In genomic region chr7:157955383-157955999, GRCh38 we compare ENCODE assay signal across 20 cellular contexts.
"Had no signal": no experiment of that assay in that cellular context is flagged by ENCODE, and none has a peak within 500 bp of the region (broad histone marks: within the 10 kb centered on the region; RNA-seq: fewer than 3 reads in every experiment).

No MANE protein-coding gene starts in this region.

- H3K36me3 ChIP-seq: heart right ventricle, left lung, ovary, prostate gland, spleen, thoracic aorta, vagina had no signal

- H3K27me3 ChIP-seq: ovary, vagina had no signal

- H3K4me1 ChIP-seq: heart right ventricle, left lung, prostate gland, spleen, vagina had no signal

- H3K9me3 ChIP-seq: ovary, prostate gland, thoracic aorta had no signal

- H3K27ac ChIP-seq: heart right ventricle, left lung, ovary, prostate gland, spleen, thoracic aorta, vagina had no signal

- DNase-seq: activated CD4-positive, alpha-beta memory T cell treated with anti-CD3 and anti-CD28 coated beads for 36 hours; activated CD4-positive, alpha-beta T cell treated with anti-CD3 and anti-CD28 coated beads for 48 hours; activated effector memory CD4-positive, alpha-beta T cell treated with anti-CD3 and anti-CD28 coated beads, Interleukin-2, amount 50 U/mL, for 16 hours; activated naive CD4-positive, alpha-beta T cell treated with anti-CD3 and anti-CD28 coated beads, Interleukin-2, amount 50 U/mL, for 16 hours; activated naive CD8-positive, alpha-beta T cell treated with anti-CD3 and anti-CD28 coated beads, Interleukin-2, amount 50 U/mL, for 24 hours; effector CD4-positive, alpha-beta T cell; erythroblast; foreskin fibroblast; heart right ventricle; kidney glomerular epithelial cell; left lung; midbrain; natural killer cell; ovary; spleen; stimulated activated CD4-positive, alpha-beta T cell treated with anti-CD3 and anti-CD28 coated beads, Interleukin-4, amount 100 ng/mL, for 1 hour; stimulated activated naive CD4-positive, alpha-beta T cell treated with Interleukin-2 at 50 U/mL for 16 hours had no signal

- H3K4me3 ChIP-seq: heart right ventricle, left lung, ovary, prostate gland, spleen, thoracic aorta, vagina had no signal
